Comparison of ENCODE assay signal across 9 cellular contexts in genomic region chr1:150972417-150972940, GRCh38. TPM values are rescaled to one million over a fixed set of nuclear protein-coding genes. Genes with fewer than 3 reads are reported as not detected.
DNase-seq lines count a peak whose midpoint lies in the region; ATAC-seq, FAIRE-seq and TF ChIP-seq lines count a peak whose summit lies in the region.
"Had no signal": no experiment of that assay in that cellular context is flagged by ENCODE, and none has a peak within 500 bp of the region (broad histone marks: within the 10 kb centered on the region; RNA-seq: fewer than 3 reads in every experiment).

No MANE protein-coding gene starts in this region.

- H3K27ac Mint-ChIP-seq in activated B cell treated with CpG ODN at 0.5 μM for 24 hours (peak overlapping the region; percentile 85), glutamatergic neuron (ENCODE audit: unreplicated experiment) (peak overlapping the region; percentile 70)

- FAIRE-seq in small intestine (lab: Jason Lieb, UNC) = no peak
- FAIRE-seq in H54 (lab: Jason Lieb, UNC) = no peak

- no peak overlapping the region for H3K27ac ChIP-seq in HEK293 (ENCODE audit: extremely low read depth, low read depth, low read length)
- peak overlapping the region; percentile 89 to 92 for H3K27ac ChIP-seq in small intestine (ENCODE audit: low read depth in 1 of 2, low read length in 1 of 2)

- WGBS in small intestine, 3 donors = 44 to 56% (median 51%) methylated on average over 4 of the region's 4 CpGs

- DNase-seq in activated B cell treated with CpG ODN at 0.5 μM for 24 hours = no peak
- no peak for DNase-seq in glutamatergic neuron
- peak; percentile 37 for DNase-seq in small intestine
- no peak for DNase-seq in H54 (ENCODE audit: insufficient read length, low spot score)
- DNase-seq in NOMO-1 (lab: John Stamatoyannopoulos, UW; ENCODE audit: unreplicated experiment in 2 of 2) = no peak
- DNase-seq in SW480 (ENCODE audit: low spot score) = no peak
- DNase-seq in inferior parietal cortex (ENCODE audit: extremely low spot score) = no peak

- H3K27me3 Mint-ChIP-seq in activated B cell treated with CpG ODN at 0.5 μM for 24 hours (no peaks in the 10 kb centered on the region), glutamatergic neuron (ENCODE audit: unreplicated experiment) (peaks cover 7% of the 10 kb centered on the region)

- no peaks in the 10 kb centered on the region for H3K27me3 ChIP-seq in small intestine (ENCODE audit: control insufficient read depth in 2 of 2, insufficient read depth in 2 of 2, low read length in 2 of 2)

- TF ChIP-seq CTCF in HEK293 (tag by site-specific recombination; IDR thresholded peaks at IDR 0.05) (no peak), activated B cell treated with CpG ODN at 0.5 μM for 24 hours (IDR thresholded peaks at IDR 0.05) (no peak), glutamatergic neuron (IDR thresholded peaks at IDR 0.05; ENCODE audit: partially characterized antibody, unreplicated experiment) (no peak)

- H3K4me3 Mint-ChIP-seq in activated B cell treated with CpG ODN at 0.5 μM for 24 hours (peak overlapping the region; percentile 83), glutamatergic neuron (ENCODE audit: unreplicated experiment) (peak overlapping the region; percentile 78)

- POLR2A ChIA-PET in HEK293 (lab: Yijun Ruan, JAX) = interaction anchor here (1.4 kb wide), 1 partner anchor 10 kb away, joined by 4 read pairs; no protein-coding TSS in a partner anchor
- POLR2A ChIA-PET in activated B cell treated with CpG ODN at 0.5 μM for 24 hours (lab: Charles Lee) = interaction anchor here (0.6 to 2.1 kb wide), 3 partner anchors 23 to 367 kb away, joined by 3 to 9 read pairs (median 4); partner anchors contain the start of gene CTSS

- no peak for ATAC-seq in activated B cell treated with CpG ODN at 0.5 μM for 24 hours (ENCODE audit: low read depth)

- peaks cover 0 to 21% of the 10 kb centered on the region in 2 experiments; a peak in 2 of 3 replicates for H3K36me3 ChIP-seq in HEK293 (ENCODE audit: control insufficient read depth in 2 of 2, insufficient read depth in 1 of 2, low read length in 2 of 2)
- H3K36me3 ChIP-seq in small intestine (ENCODE audit: control insufficient read depth in 2 of 2, insufficient read depth in 2 of 2, low read length in 2 of 2) = peaks cover 8 to 14% of the 10 kb centered on the region in 2 donors

- H3K4me1 ChIP-seq in HEK293 (ENCODE audit: control insufficient read depth, insufficient read depth, low read length) (peaks cover 24% of the 10 kb centered on the region), small intestine (ENCODE audit: control insufficient read depth in 2 of 2, insufficient read depth in 1 of 2, low read depth in 1 of 2, low read length in 1 of 2) (peaks cover 0 to 4% of the 10 kb centered on the region in 2 donors)

- H3K4me3 ChIP-seq in HEK293 (ENCODE audit: low read depth, low read length) (no peak overlapping the region), small intestine (ENCODE audit: low read depth in 1 of 2, low read length in 2 of 2) (peak overlapping the region in 1 of 2 donors; percentile 99)

- TF ChIP-seq POLR2A in H54 (IDR thresholded peaks at IDR 0.05; ENCODE audit: low read depth, low read length) = no peak

- H3K4me1 Mint-ChIP-seq in activated B cell treated with CpG ODN at 0.5 μM for 24 hours (peaks cover 53% of the 10 kb centered on the region), glutamatergic neuron (ENCODE audit: low read depth, unreplicated experiment) (peaks cover 29% of the 10 kb centered on the region)

- intact Hi-C loops in activated B cell treated with CpG ODN at 0.5 μM for 24 hours (cut with micrococcal nuclease) = loop anchor here (10.0 kb wide), 1 partner anchor 738 kb away; the partner anchor contains the start of gene ANP32E

- H3K9me3 Mint-ChIP-seq in activated B cell treated with CpG ODN at 0.5 μM for 24 hours = no peaks in the 10 kb centered on the region
- peaks cover 5% of the 10 kb centered on the region for H3K9me3 Mint-ChIP-seq in glutamatergic neuron (ENCODE audit: unreplicated experiment)

- H3K9me3 ChIP-seq in HEK293 (ENCODE audit: control insufficient read depth, insufficient read depth, low read depth, low read length) = no peaks in the 10 kb centered on the region
- H3K9me3 ChIP-seq in small intestine (ENCODE audit: control insufficient read depth, low read depth) = no peaks in the 10 kb centered on the region

- CTCF ChIA-PET in HEK293 (lab: Yijun Ruan, JAX) = interaction anchor here (0.7 kb wide), 1 partner anchor 127 kb away, joined by 3 read pairs; no protein-coding TSS in a partner anchor
- CTCF ChIA-PET in activated B cell treated with CpG ODN at 0.5 μM for 24 hours (lab: Charles Lee) = no interaction called here

- H3K36me3 Mint-ChIP-seq in activated B cell treated with CpG ODN at 0.5 μM for 24 hours (ENCODE audit: low read depth) (peaks cover 21% of the 10 kb centered on the region), glutamatergic neuron (ENCODE audit: unreplicated experiment) (peaks cover 8% of the 10 kb centered on the region)

TF ChIP-seq in HEK293, 187 proteins besides CTCF, POLR2A, EP300 and RAD21 (continues in another document):
- TF ChIP-seq PRDM4 (tag by site-specific recombination; IDR thresholded peaks at IDR 0.05) = 0 out of 2 replicates have a peak, but pooled peaks have one; percentile 12
- TF ChIP-seq ZNF48 (tag by site-specific recombination; IDR thresholded peaks at IDR 0.05) = no peak
- TF ChIP-seq ZNF660 (tag by site-specific recombination; IDR thresholded peaks at IDR 0.05) = no peak
- 0 out of 2 replicates have a peak, but pooled peaks have one; percentile 20 for TF ChIP-seq REST (tag by site-specific recombination; IDR thresholded peaks at IDR 0.05)
- TF ChIP-seq, protein P1, sequence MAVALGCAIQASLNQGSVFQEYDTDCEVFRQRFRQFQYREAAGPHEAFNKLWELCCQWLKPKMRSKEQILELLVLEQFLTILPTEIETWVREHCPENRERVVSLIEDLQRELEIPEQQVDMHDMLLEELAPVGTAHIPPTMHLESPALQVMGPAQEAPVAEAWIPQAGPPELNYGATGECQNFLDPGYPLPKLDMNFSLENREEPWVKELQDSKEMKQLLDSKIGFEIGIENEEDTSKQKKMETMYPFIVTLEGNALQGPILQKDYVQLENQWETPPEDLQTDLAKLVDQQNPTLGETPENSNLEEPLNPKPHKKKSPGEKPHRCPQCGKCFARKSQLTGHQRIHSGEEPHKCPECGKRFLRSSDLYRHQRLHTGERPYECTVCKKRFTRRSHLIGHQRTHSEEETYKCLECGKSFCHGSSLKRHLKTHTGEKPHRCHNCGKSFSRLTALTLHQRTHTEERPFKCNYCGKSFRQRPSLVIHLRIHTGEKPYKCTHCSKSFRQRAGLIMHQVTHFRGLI (tag by site-specific recombination; IDR thresholded peaks at IDR 0.05) = no peak

RNA-seq across cellular contexts. Expression of gene CERS2, which starts 2.2 kb away (rescaled TPM):
- total RNA-seq in activated B cell treated with CpG ODN at 0.5 μM for 24 hours (95.5 and 106 TPM in 2 replicates), glutamatergic neuron (ENCODE audit: unreplicated experiment) (94.2 TPM)
- polyA plus RNA-seq in small intestine = 100 to 1,000 TPM; 111 to 202 (median 183) TPM

RNA-seq across cellular contexts. Expression of gene ANXA9, which starts 9.6 kb away (rescaled TPM):
- total RNA-seq in activated B cell treated with CpG ODN at 0.5 μM for 24 hours (not detected in 2 replicates), glutamatergic neuron (ENCODE audit: unreplicated experiment) (not detected)
- under 1 TPM in 2 of 3 donors, not detected in 1; 0.43 to 0.89 TPM for polyA plus RNA-seq in small intestine
- total RNA-seq: T-helper 2 cell treated with Interferon-gamma antibody and Interleukin-4, amounts not matched to agents 100 ng/mL and 5 ng/mL, for 36 hours had no signal

RNA-seq across cellular contexts. Expression of gene MINDY1, which starts 34.2 kb away (rescaled TPM):
- total RNA-seq in activated B cell treated with CpG ODN at 0.5 μM for 24 hours = 8.9 and 10.7 TPM in 2 replicates
- 26.2 TPM for total RNA-seq in glutamatergic neuron (ENCODE audit: unreplicated experiment)
- polyA plus RNA-seq in small intestine = 10 to 100 TPM in 2 of 3 donors, 1 to 10 TPM in 1; 9.5 to 17.2 (median 16.3) TPM

RNA-seq across cellular contexts. Expression of gene PRUNE1, which starts 35.8 kb away (rescaled TPM):
- total RNA-seq in activated B cell treated with CpG ODN at 0.5 μM for 24 hours (12.9 and 14.2 TPM in 2 replicates), glutamatergic neuron (ENCODE audit: unreplicated experiment) (14.9 TPM)
- polyA plus RNA-seq in small intestine = 10 to 100 TPM; 15.1 to 15.9 (median 15.4) TPM

RNA-seq across cellular contexts. Expression of gene SETDB1, which starts 46.3 kb away (rescaled TPM):
- 101 and 105 TPM in 2 replicates for total RNA-seq in activated B cell treated with CpG ODN at 0.5 μM for 24 hours
- total RNA-seq in glutamatergic neuron (ENCODE audit: unreplicated experiment) = 57.0 TPM
- polyA plus RNA-seq in small intestine = 10 to 100 TPM; 12.7 to 20.4 (median 18.4) TPM
